ENCODE assay signal across 16 cellular contexts in the genomic region with DNA sequence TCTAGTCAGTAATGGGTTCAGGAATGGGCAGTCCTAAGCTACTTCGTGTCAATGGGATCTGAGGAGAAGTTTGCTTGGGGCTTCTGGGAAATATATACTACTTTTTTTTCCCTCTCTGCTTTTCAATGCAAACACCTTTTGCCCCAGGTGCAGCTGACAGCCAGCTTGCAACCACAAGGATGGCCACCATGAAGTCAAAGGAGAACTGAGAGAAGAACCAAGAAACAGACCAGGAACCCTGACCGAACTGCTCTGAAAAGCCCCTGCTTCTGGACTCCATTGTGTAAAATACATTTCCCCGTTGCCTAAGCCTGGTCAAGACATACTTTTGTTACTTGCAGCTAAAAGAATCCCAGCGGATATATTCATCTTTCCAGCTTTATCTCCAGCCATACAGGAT. TPM values are rescaled to one million over a fixed set of nuclear protein-coding genes. Genes with fewer than 3 reads are reported as not detected.
DNase-seq lines count a peak whose midpoint lies in the region; ATAC-seq and TF ChIP-seq lines count a peak whose summit lies in the region.
"Had no signal": no experiment of that assay in that cellular context is flagged by ENCODE, and none has a peak within 500 bp of the region (broad histone marks: within the 10 kb centered on the region; RNA-seq: fewer than 3 reads in every experiment).

No MANE protein-coding gene starts in this region.

- no peaks in the 10 kb centered on the region for H3K36me3 ChIP-seq in tibial nerve

- no peak for TF ChIP-seq POLR2A in tibial nerve (IDR thresholded peaks at IDR 0.05)

- TF ChIP-seq CTCF in tibial nerve (IDR thresholded peaks at IDR 0.05): no peak

- ATAC-seq in GM18508 (IDR thresholded peaks at IDR 0.05; ENCODE audit: insufficient read depth, unreplicated experiment): peak; percentile 76
- peak; percentile 65 for ATAC-seq in GM21367 (IDR thresholded peaks at IDR 0.05; ENCODE audit: unreplicated experiment)
- peak; percentile 62 for ATAC-seq in HG02943 (IDR thresholded peaks at IDR 0.05; ENCODE audit: low read depth, unreplicated experiment)
- peak; percentile 59 for ATAC-seq in HG03565 (IDR thresholded peaks at IDR 0.05; ENCODE audit: unreplicated experiment)
- no peak for ATAC-seq in left lobe of liver
- ATAC-seq: activated CD8-positive, alpha-beta memory T cell treated with anti-CD3 and anti-CD28 coated beads, Interleukin-2, amount 10 ng/mL, durations not matched to agents 7 days and 5 days; effector memory CD8-positive, alpha-beta T cell had no signal

- DNase-seq in NCI-H510A treated with DMSO at 0.1 percent for 48 hours (lab: John Stamatoyannopoulos, UW) (no peak), tibial nerve (ENCODE audit: low spot score in 2 of 2) (no peak), dermis blood vessel endothelial cell (no peak), left lobe of liver (ENCODE audit: low spot score) (no peak)
- DNase-seq: activated CD8-positive, alpha-beta memory T cell treated with anti-CD3 and anti-CD28 coated beads, Interleukin-2, amount 10 ng/mL, durations not matched to agents 7 days and 5 days; amygdala; effector memory CD8-positive, alpha-beta T cell; EL; KG1; NCI-H2081 treated with DMSO at 0.1 percent for 48 hours; T1000 had no signal

- H3K4me3 ChIP-seq in tibial nerve: no peak overlapping the region

- H3K9me3 ChIP-seq in tibial nerve: no peaks in the 10 kb centered on the region

- H3K27ac ChIP-seq in tibial nerve: no peak overlapping the region
- H3K27ac ChIP-seq: RWPE1 had no signal

- TF ChIP-seq EP300 in tibial nerve (IDR thresholded peaks at IDR 0.05): no peak

- H3K27me3 ChIP-seq in tibial nerve: no peaks in the 10 kb centered on the region

- 89 to 90% methylated on average over 4 of the region's 4 CpGs for WGBS in tibial nerve, 2 donors

- peaks cover 0 to 9% (median 0%) of the 10 kb centered on the region in 4 donors for H3K4me1 ChIP-seq in tibial nerve

RNA-seq across cellular contexts. Expression of gene CD44, which starts 20.1 kb away (rescaled TPM):
- total RNA-seq in tibial nerve: 100 to 1,000 TPM in 1 of 4 donors, 10 to 100 TPM in 3; 67.1 to 180 (median 84.8) TPM
- total RNA-seq in dermis blood vessel endothelial cell: 2.6 and 3.4 TPM in 2 replicates
- total RNA-seq in left lobe of liver: 11.7 TPM
